ENCODE assay signal across 16 cellular contexts in the genomic region with DNA sequence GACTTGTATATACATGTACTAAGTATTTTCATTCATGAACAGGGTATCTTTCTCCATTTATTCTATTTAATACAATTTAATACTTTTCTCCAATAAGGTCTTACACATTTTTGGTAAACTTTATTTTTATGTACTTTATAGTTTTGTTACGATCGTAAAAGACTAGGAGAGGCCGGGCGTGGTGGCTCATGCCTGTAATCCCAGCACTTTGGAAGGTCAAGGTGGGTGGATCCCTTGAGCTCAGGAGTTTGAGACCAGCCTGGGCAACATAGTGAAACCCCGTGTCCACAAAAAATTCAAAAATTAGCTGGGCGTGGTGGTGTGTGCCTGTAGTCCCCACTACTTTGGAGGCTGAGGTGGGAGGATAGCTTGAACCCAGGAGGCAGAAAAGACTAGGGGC. TPM values are rescaled to one million over a fixed set of nuclear protein-coding genes. Genes with fewer than 3 reads are reported as not detected.
DNase-seq lines count a peak whose midpoint lies in the region; ATAC-seq and TF ChIP-seq lines count a peak whose summit lies in the region.
"Not testable (repeated sequence)": the region's sequence is repeated elsewhere in the genome, so short reads cannot be mapped to it uniquely, and the experiment has no call there.
"Had no signal": no experiment of that assay in that cellular context is flagged by ENCODE, and none has a peak within 500 bp of the region (broad histone marks: within the 10 kb centered on the region; RNA-seq: fewer than 3 reads in every experiment).

No MANE protein-coding gene starts in this region.

- intact Hi-C loops in Calu3 (cut with micrococcal nuclease; ENCODE audit: unreplicated experiment); left colon (cut with DNase I, micrococcal nuclease): not testable (repeated sequence)

- BruUV-seq in Calu3 (replicated peaks; lab: Mats Ljungman, UMichigan): not testable (repeated sequence)

- H3F3A ChIP-seq in SK-N-SH (replicated peaks; ENCODE audit: insufficient read depth); smooth muscle cell (ENCODE audit: low read depth): not testable (repeated sequence)

- H3K9me2 ChIP-seq in SK-N-SH: not testable (repeated sequence)

- not testable (repeated sequence) for H3K9me3 Mint-ChIP-seq in Calu3 (ENCODE audit: low read depth, unreplicated experiment); central memory CD8-positive, alpha-beta T cell; neural crest cell

- H3K4me2 ChIP-seq in SK-N-SH, smooth muscle cell: not testable (repeated sequence)

- not testable (repeated sequence) for H3K27me3 Mint-ChIP-seq in Calu3 (ENCODE audit: unreplicated experiment); central memory CD8-positive, alpha-beta T cell; neural crest cell (ENCODE audit: low read depth)

- DNase-seq in Calu3; SK-N-SH; central memory CD8-positive, alpha-beta T cell (ENCODE audit: low spot score in 2 of 2); neural crest cell (ENCODE audit: low read depth, low spot score); smooth muscle cell (lab: John Stamatoyannopoulos, UW; ENCODE audit: unreplicated experiment): not testable (repeated sequence)
- DNase-seq in left colon: peak; percentile 39 to 54

- CTCF ChIA-PET in Calu3 (lab: Charles Lee); HEK293 (lab: Yijun Ruan, JAX); SK-N-SH (lab: Yijun Ruan, JAX): not testable (repeated sequence)

- peaks cover 21% of the 10 kb centered on the region for H3K36me3 Mint-ChIP-seq in Calu3 (ENCODE audit: insufficient read depth, unreplicated experiment)
- not testable (repeated sequence) for H3K36me3 Mint-ChIP-seq in central memory CD8-positive, alpha-beta T cell (ENCODE audit: insufficient read depth)
- H3K36me3 Mint-ChIP-seq in neural crest cell (ENCODE audit: low read depth): peaks cover 18% of the 10 kb centered on the region

- H3K36me3 ChIP-seq in HEK293 (ENCODE audit: control insufficient read depth in 2 of 2, insufficient read depth in 1 of 2, low read length in 2 of 2): peaks cover 48 to 53% of the 10 kb centered on the region in 2 experiments
- peaks cover 13 to 21% of the 10 kb centered on the region in 2 experiments for H3K36me3 ChIP-seq in SK-N-SH (replicated peaks in 1 of 2; ENCODE audit: control insufficient read depth in 1 of 2, insufficient read depth in 2 of 2, low read length in 1 of 2)
- H3K36me3 ChIP-seq in smooth muscle cell (ENCODE audit: low read depth): not testable (repeated sequence)

- H3K4me1 Mint-ChIP-seq in Calu3 (ENCODE audit: low read depth, unreplicated experiment) (peaks cover 23% of the 10 kb centered on the region), neural crest cell (peaks cover 28% of the 10 kb centered on the region)
- peaks cover 19% of the 10 kb centered on the region for H3K4me1 Mint-ChIP-seq in central memory CD8-positive, alpha-beta T cell

- H3K4me3 Mint-ChIP-seq in Calu3 (ENCODE audit: low read depth, unreplicated experiment); central memory CD8-positive, alpha-beta T cell: not testable (repeated sequence)
- H3K4me3 Mint-ChIP-seq in neural crest cell: peak overlapping the region; percentile 17

- peaks cover 64% of the 10 kb centered on the region for H3K79me2 ChIP-seq in SK-N-SH (ENCODE audit: insufficient read depth)
- not testable (repeated sequence) for H3K79me2 ChIP-seq in smooth muscle cell (ENCODE audit: low read depth)

- H3K4me1 ChIP-seq in HEK293 (ENCODE audit: control insufficient read depth, insufficient read depth, low read length); smooth muscle cell (ENCODE audit: low read depth): not testable (repeated sequence)
- H3K4me1 ChIP-seq in SK-N-SH (ENCODE audit: control insufficient read depth in 1 of 2, insufficient read depth in 2 of 2, low read depth in 1 of 2, low read length in 1 of 2): peaks cover 7 to 13% of the 10 kb centered on the region in 2 experiments; a peak in 3 of 4 replicates

- not testable (repeated sequence) for H3K27ac ChIP-seq in HEK293 (ENCODE audit: extremely low read depth, low read depth, low read length); SK-N-SH (ENCODE audit: low read depth in 2 of 2, low read length in 1 of 2); smooth muscle cell (ENCODE audit: low read depth)

- not testable (repeated sequence) for H3K9ac ChIP-seq in SK-N-SH; smooth muscle cell (ENCODE audit: low read depth)

- not testable (repeated sequence) for TF ChIP-seq EP300 in SK-N-SH (IDR thresholded peaks at IDR 0.05; ENCODE audit: borderline replicate concordance in 1 of 2, low read depth in 1 of 2, low read length in 1 of 2)

- not testable (repeated sequence) for H3K27me3 ChIP-seq in SK-N-SH (ENCODE audit: insufficient read depth); smooth muscle cell (ENCODE audit: low read depth)

- not testable (repeated sequence) for H4K20me1 ChIP-seq in SK-N-SH (ENCODE audit: insufficient read depth); smooth muscle cell (ENCODE audit: low read depth)

- H2AFZ ChIP-seq in SK-N-SH (ENCODE audit: low read depth) (peak overlapping the region; percentile 78), smooth muscle cell (ENCODE audit: low read depth) (peak overlapping the region; percentile 25)

- not testable (repeated sequence) for H3K9me3 ChIP-seq in HEK293 (ENCODE audit: control insufficient read depth, insufficient read depth, low read depth, low read length); SK-N-SH; smooth muscle cell (replicated peaks; ENCODE audit: low read depth)

- 96% methylated on average over 6 of the region's 6 CpGs for WGBS in SK-N-SH (ENCODE audit: low lambda C conversion rate)
- 97% methylated on average over 6 of the region's 6 CpGs for WGBS in smooth muscle cell (ENCODE audit: low lambda C conversion rate)

- POLR2A ChIA-PET in HEK293 (lab: Yijun Ruan, JAX); SK-N-SH (lab: Yijun Ruan, JAX): not testable (repeated sequence)

- peak overlapping the region; percentile 5 for H3K27ac Mint-ChIP-seq in Calu3 (ENCODE audit: unreplicated experiment)
- H3K27ac Mint-ChIP-seq in central memory CD8-positive, alpha-beta T cell (ENCODE audit: low read depth): peak overlapping the region; percentile 17
- not testable (repeated sequence) for H3K27ac Mint-ChIP-seq in neural crest cell (ENCODE audit: unreplicated experiment)

- not testable (repeated sequence) for H3K4me3 ChIP-seq in HEK293 (ENCODE audit: low read depth, low read length); SK-N-SH (ENCODE audit: low read depth in 2 of 2, low read length in 1 of 2); smooth muscle cell

- not testable (repeated sequence) for TF ChIP-seq CTCF in Calu3 (IDR thresholded peaks at IDR 0.05; ENCODE audit: unreplicated experiment); HEK293 (tag by site-specific recombination; IDR thresholded peaks at IDR 0.05); SK-N-SH (IDR thresholded peaks at IDR 0.05); neural crest cell (conservative IDR thresholded peaks at IDR 0.05); smooth muscle cell (IDR thresholded peaks at IDR 0.05; ENCODE audit: borderline replicate concordance, insufficient read depth, poor library complexity, severe bottlenecking)

- ATAC-seq in central memory CD8-positive, alpha-beta T cell (replicated peaks; ENCODE audit: extremely low read depth, poor library complexity, severe bottlenecking); left colon: not testable (repeated sequence)

- not testable (repeated sequence) for TF ChIP-seq RAD21 in SK-N-SH (IDR thresholded peaks at IDR 0.05; ENCODE audit: low read length)

TF ChIP-seq in HEK293, 187 proteins besides CTCF, POLR2A, EP300 and RAD21:
- peak; percentile 76 for TF ChIP-seq KLF1 (tag by site-specific recombination; IDR thresholded peaks at IDR 0.05)

RNA-seq across cellular contexts. Expression of a gene that starts 4.6 kb away (rescaled TPM):
- total RNA-seq in Calu3 (2022) (33.0 and 41.7 TPM in 2 replicates), left colon (1 to 10 TPM; 1.9 to 5.6 TPM), neural crest cell (30.3 and 31.6 TPM in 2 replicates), smooth muscle cell (4.6 and 11.1 TPM in 2 replicates)
- polyA plus RNA-seq in SK-N-SH (2012; rRNA removed) (3.8 TPM in 2 replicates), smooth muscle cell (4.6 and 6.3 TPM in 2 replicates)
- 6.0 and 7.5 TPM in 2 replicates for polyA plus RNA-seq in SK-N-SH (2012; cell fraction: cytosol; rRNA removed)
- polyA plus RNA-seq in SK-N-SH (2012; cell fraction: nucleus; rRNA removed): 1.7 and 2.7 TPM in 2 replicates

RNA-seq across cellular contexts. Expression of a gene that starts 42.5 kb away (rescaled TPM):
- not detected in 2 replicates for total RNA-seq in Calu3 (2022)
- polyA plus RNA-seq in SK-N-SH (2012; rRNA removed): 0.02 and 0.03 TPM in 2 replicates
- 0.04 and 0.08 TPM in 2 replicates for polyA plus RNA-seq in SK-N-SH (2012; cell fraction: cytosol; rRNA removed)
- polyA plus RNA-seq in SK-N-SH (2012; cell fraction: nucleus; rRNA removed): 0.02 and 0.05 TPM in 2 replicates
- total RNA-seq in left colon: not detected
- not detected in 2 replicates for total RNA-seq in neural crest cell
- total RNA-seq in smooth muscle cell: not detected in 2 replicates
- polyA plus RNA-seq in smooth muscle cell: not detected in 2 replicates
- total RNA-seq: A172; CD4-positive, CD25-positive, alpha-beta regulatory T cell; CD8-positive, alpha-beta memory T cell; G401; GM12878; H1; H9; HepG2 had no signal
- polyA plus RNA-seq: CD4-positive, CD25-positive, alpha-beta regulatory T cell; CD8-positive, alpha-beta memory T cell; GM12878; H1; HepG2; IgD-negative memory B cell had no signal
